ENCODE assay signal across 17 cellular contexts in genomic region chr5:78726556-78726955, GRCh38.
DNase-seq lines count a peak whose midpoint lies in the region; ATAC-seq, FAIRE-seq and TF ChIP-seq lines count a peak whose summit lies in the region.
"Had no signal": no experiment of that assay in that cellular context is flagged by ENCODE, and none has a peak within 500 bp of the region (broad histone marks: within the 10 kb centered on the region; RNA-seq: fewer than 3 reads in every experiment).

No MANE protein-coding gene starts in this region.

- no peaks in the 10 kb centered on the region for H3K79me2 ChIP-seq in HepG2 (ENCODE audit: insufficient read depth, low read length)

- H3K4me1 Mint-ChIP-seq in naive B cell: peaks cover 36 to 79% (median 60%) of the 10 kb centered on the region in 3 donors

- H3K4me1 ChIP-seq in HepG2 (ENCODE audit: insufficient read depth, low read length) (peaks cover 48% of the 10 kb centered on the region), right lobe of liver (peaks cover 0 to 6% (median 0%) of the 10 kb centered on the region in 4 donors)

- DNase-seq in HepG2 (ENCODE audit: low spot score) (no peak), right lobe of liver (no peak), astrocyte of the spinal cord (ENCODE audit: low read depth, low spot score) (peak; percentile 62), naive B cell (no peak), NCI-H2196 treated with DMSO at 0.1 percent for 48 hours (lab: John Stamatoyannopoulos, UW; ENCODE audit: unreplicated experiment) (no peak), frontal cortex (ENCODE audit: low spot score in 2 of 2) (no peak), coronary artery (ENCODE audit: low spot score) (no peak), NCI-H446 treated with DMSO at 0.1 percent for 48 hours (lab: John Stamatoyannopoulos, UW) (no peak)
- DNase-seq: HCEC 1CT, NCI-H1436 treated with DMSO at 0.1 percent for 48 hours, NCI-H2081 treated with DMSO at 0.1 percent for 48 hours, NCI-H2227 treated with DMSO at 0.1 percent for 48 hours, NCI-H526 treated with DMSO at 0.1 percent for 48 hours, PC-3 had no signal

- BruUV-seq in HepG2 (replicated peaks; lab: Mats Ljungman, UMichigan): no TSS peak

- H3K4me3 Mint-ChIP-seq in naive B cell: peak overlapping the region in 7 of 8 donors; percentile 22 to 85 (median 58)

- no peak overlapping the region for H3K4me2 ChIP-seq in HepG2 (ENCODE audit: low read depth, low read length)

- TF ChIP-seq CTCF in HepG2 (CRISPR knock-in tag; IDR thresholded peaks at IDR 0.05): no peak
- no peak for TF ChIP-seq CTCF in right lobe of liver (IDR thresholded peaks at IDR 0.05)
- TF ChIP-seq CTCF in astrocyte of the spinal cord (IDR thresholded peaks at IDR 0.05; ENCODE audit: low read depth, low read length): no peak
- no peak for TF ChIP-seq CTCF in coronary artery (IDR thresholded peaks at IDR 0.05)

- H2AFZ ChIP-seq in HepG2 (ENCODE audit: low read length): no peak overlapping the region

- TF ChIP-seq POLR2A in HepG2 (IDR thresholded peaks at IDR 0.05; ENCODE audit: insufficient read depth in 1 of 2, low read depth in 2 of 2, low read length in 2 of 2): no peak
- no peak for TF ChIP-seq POLR2A in right lobe of liver (IDR thresholded peaks at IDR 0.05)

- H3K27me3 Mint-ChIP-seq in naive B cell: no peaks in the 10 kb centered on the region

- H3K27ac ChIP-seq in HepG2 (ENCODE audit: extremely low read length, insufficient read depth, low read length): peak overlapping the region; percentile 87
- H3K27ac ChIP-seq in right lobe of liver: no peak overlapping the region
- no peak overlapping the region for H3K27ac ChIP-seq in coronary artery
- H3K27ac ChIP-seq: 22Rv1, C4-2B had no signal

- TF ChIP-seq EP300 in HepG2 (IDR thresholded peaks at IDR 0.05; ENCODE audit: low read depth in 2 of 2, low read length in 2 of 2) (no peak), HepG2 (CRISPR knock-in tag; IDR thresholded peaks at IDR 0.05; ENCODE audit: borderline replicate concordance) (no peak)

- TF ChIP-seq RAD21 in HepG2 (CRISPR knock-in tag; IDR thresholded peaks at IDR 0.05): no peak

- H4K20me1 ChIP-seq in HepG2 (ENCODE audit: insufficient read depth, low read length): no peaks in the 10 kb centered on the region

- intact Hi-C loops in HepG2 (cut with micrococcal nuclease; ENCODE audit: unreplicated experiment): loop anchor here (2.0 to 10.0 kb wide), 3 partner anchors 32 to 82 kb away; partner anchors contain the start of gene LHFPL2
- intact Hi-C loops in right lobe of liver (cut with DNase I): no loop called here

- H3K9me3 Mint-ChIP-seq in naive B cell: peaks cover 0 to 3% (median 0%) of the 10 kb centered on the region in 7 donors

- H3K4me3 ChIP-seq in HepG2 (replicated peaks in 1 of 3; ENCODE audit: insufficient read depth in 1 of 3, low read depth in 2 of 3, low read length in 3 of 3) (no peak overlapping the region), right lobe of liver (no peak overlapping the region), astrocyte of the spinal cord (ENCODE audit: low read depth, low read length) (no peak overlapping the region), coronary artery (no peak overlapping the region)

- in situ Hi-C loops in HepG2 (cut with HindIII; ENCODE audit: extremely low pct_ligation_motif_present, low pct_unique_long_range_greater_than_20kb) (no loop called here), astrocyte of the spinal cord (cut with HindIII; ENCODE audit: low sequenced_read_pairs) (no loop called here)

- H3K9me3 ChIP-seq in HepG2 (ENCODE audit: low read length): no peaks in the 10 kb centered on the region
- no peaks in the 10 kb centered on the region for H3K9me3 ChIP-seq in right lobe of liver

- H3K36me3 Mint-ChIP-seq in naive B cell: no peaks in the 10 kb centered on the region

- ATAC-seq in HepG2: no peak
- no peak for ATAC-seq in right lobe of liver
- ATAC-seq in naive B cell (ENCODE audit: low read depth in 2 of 2): no peak
- ATAC-seq: PC-3 had no signal

- no peaks in the 10 kb centered on the region for H3K27me3 ChIP-seq in HepG2 (ENCODE audit: control insufficient read depth in 1 of 2, insufficient read depth in 2 of 2, low read length in 2 of 2)
- H3K27me3 ChIP-seq in right lobe of liver: no peaks in the 10 kb centered on the region

- CTCF ChIA-PET in HepG2 (lab: Yijun Ruan, JAX; ENCODE audit: low intra/inter-chr PET ratio, low total read pairs): no interaction called here

- WGBS in HepG2 (ENCODE audit: low lambda C conversion rate): 100% methylated on average over 1 of the region's 3 CpGs
- 100% methylated on average over 2 of the region's 3 CpGs for WGBS in right lobe of liver (ENCODE audit: insufficient coverage, low coverage, low lambda C conversion rate, missing lambda C conversion rate)

- no peak for FAIRE-seq in HepG2 (lab: Jason Lieb, UNC)
- FAIRE-seq in frontal cortex (lab: Jason Lieb, UNC): no peak
- FAIRE-seq: GM18507 had no signal

- H3K36me3 ChIP-seq in HepG2 (replicated peaks in 1 of 2; ENCODE audit: control insufficient read depth in 1 of 2, insufficient read depth in 2 of 2, low read length in 2 of 2) (no peaks in the 10 kb centered on the region), right lobe of liver (no peaks in the 10 kb centered on the region)

- no peak overlapping the region for H3K9ac ChIP-seq in HepG2 (ENCODE audit: insufficient read depth, low read depth, low read length)

- peak overlapping the region in 5 of 6 donors; percentile 75 to 99 (median 94) for H3K27ac Mint-ChIP-seq in naive B cell

- POLR2A ChIA-PET in HepG2 (lab: Yijun Ruan, JAX): no interaction called here

TF ChIP-seq in HepG2, 621 proteins besides CTCF, POLR2A, EP300 and RAD21 (continues in another document):
- TF ChIP-seq ZBTB3 (CRISPR knock-in tag; IDR thresholded peaks at IDR 0.05; ENCODE audit: borderline replicate concordance, low read depth) (no peak), ZNF644 (CRISPR knock-in tag; IDR thresholded peaks at IDR 0.05; ENCODE audit: low read depth) (0 out of 2 replicates have a peak, but pooled peaks have one; percentile 51), ZMYM4 (CRISPR knock-in tag; IDR thresholded peaks at IDR 0.05) (peak; percentile 30; the same call in 1 of the 2 replicates), ZNF766 (CRISPR knock-in tag; IDR thresholded peaks at IDR 0.05; ENCODE audit: borderline replicate concordance) (no peak), HNRNPH1 (optimal IDR thresholded peaks at IDR 0.05; ENCODE audit: low read depth, low read length) (no peak), ZNF513 (CRISPR knock-in tag; conservative IDR thresholded peaks at IDR 0.05) (no peak), ZNF691 (CRISPR knock-in tag; IDR thresholded peaks at IDR 0.05; ENCODE audit: borderline replicate concordance, low read depth) (no peak), HDAC1 (CRISPR knock-in tag; IDR thresholded peaks at IDR 0.05) (peak; percentile 26; the same call in 1 of the 2 replicates), ZFP90 (CRISPR knock-in tag; IDR thresholded peaks at IDR 0.05; ENCODE audit: borderline replicate concordance) (peak; percentile 68; the same call in 1 of the 2 replicates), GABPA (IDR thresholded peaks at IDR 0.05; ENCODE audit: low read depth, low read length) (no peak), GABPA (CRISPR knock-in tag; IDR thresholded peaks at IDR 0.05; ENCODE audit: low read depth) (no peak), HNF4A (CRISPR knock-in tag; IDR thresholded peaks at IDR 0.05) (peak; percentile 81), ZNF24 (IDR thresholded peaks at IDR 0.05) (peak; percentile 75; the same call in 1 of the 2 replicates)
- TF ChIP-seq, protein P1, sequence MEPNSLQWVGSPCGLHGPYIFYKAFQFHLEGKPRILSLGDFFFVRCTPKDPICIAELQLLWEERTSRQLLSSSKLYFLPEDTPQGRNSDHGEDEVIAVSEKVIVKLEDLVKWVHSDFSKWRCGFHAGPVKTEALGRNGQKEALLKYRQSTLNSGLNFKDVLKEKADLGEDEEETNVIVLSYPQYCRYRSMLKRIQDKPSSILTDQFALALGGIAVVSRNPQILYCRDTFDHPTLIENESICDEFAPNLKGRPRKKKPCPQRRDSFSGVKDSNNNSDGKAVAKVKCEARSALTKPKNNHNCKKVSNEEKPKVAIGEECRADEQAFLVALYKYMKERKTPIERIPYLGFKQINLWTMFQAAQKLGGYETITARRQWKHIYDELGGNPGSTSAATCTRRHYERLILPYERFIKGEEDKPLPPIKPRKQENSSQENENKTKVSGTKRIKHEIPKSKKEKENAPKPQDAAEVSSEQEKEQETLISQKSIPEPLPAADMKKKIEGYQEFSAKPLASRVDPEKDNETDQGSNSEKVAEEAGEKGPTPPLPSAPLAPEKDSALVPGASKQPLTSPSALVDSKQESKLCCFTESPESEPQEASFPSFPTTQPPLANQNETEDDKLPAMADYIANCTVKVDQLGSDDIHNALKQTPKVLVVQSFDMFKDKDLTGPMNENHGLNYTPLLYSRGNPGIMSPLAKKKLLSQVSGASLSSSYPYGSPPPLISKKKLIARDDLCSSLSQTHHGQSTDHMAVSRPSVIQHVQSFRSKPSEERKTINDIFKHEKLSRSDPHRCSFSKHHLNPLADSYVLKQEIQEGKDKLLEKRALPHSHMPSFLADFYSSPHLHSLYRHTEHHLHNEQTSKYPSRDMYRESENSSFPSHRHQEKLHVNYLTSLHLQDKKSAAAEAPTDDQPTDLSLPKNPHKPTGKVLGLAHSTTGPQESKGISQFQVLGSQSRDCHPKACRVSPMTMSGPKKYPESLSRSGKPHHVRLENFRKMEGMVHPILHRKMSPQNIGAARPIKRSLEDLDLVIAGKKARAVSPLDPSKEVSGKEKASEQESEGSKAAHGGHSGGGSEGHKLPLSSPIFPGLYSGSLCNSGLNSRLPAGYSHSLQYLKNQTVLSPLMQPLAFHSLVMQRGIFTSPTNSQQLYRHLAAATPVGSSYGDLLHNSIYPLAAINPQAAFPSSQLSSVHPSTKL (CRISPR knock-in tag; IDR thresholded peaks at IDR 0.05): 0 out of 2 replicates have a peak, but pooled peaks have one; percentile 35
